In genomic region chr13:36920612-36921185, GRCh38 we compare ENCODE assay signal across 8 cellular contexts. TPM values are rescaled to one million over a fixed set of nuclear protein-coding genes. Genes with fewer than 3 reads are reported as not detected.
A peak's percentile ranks its signal among the peaks of the same experiment; 100 is the strongest.
DNase-seq lines count a peak whose midpoint lies in the region; ATAC-seq and TF ChIP-seq lines count a peak whose summit lies in the region.

No MANE protein-coding gene starts in this region.

- no CpG with 5 or more reads among the region's 11 CpGs for WGBS in trophoblast cell (ENCODE audit: extremely low coverage, insufficient coverage, insufficient read length)

- peak overlapping the region; percentile 89 for H3K14ac ChIP-seq in trophoblast cell (ENCODE audit: low read length)

- peak overlapping the region; percentile 88 for H3K18ac ChIP-seq in trophoblast cell (ENCODE audit: low read length)

- peak overlapping the region; percentile 83 for H4K12ac ChIP-seq in trophoblast cell (ENCODE audit: low read depth, low read length)

- TF ChIP-seq CTCF in CD8-positive, alpha-beta T cell (IDR thresholded peaks at IDR 0.05): no peak
- TF ChIP-seq CTCF in epithelial cell of esophagus (IDR thresholded peaks at IDR 0.05; ENCODE audit: insufficient read depth, low read depth, low read length, missing control alignments): no peak

- H3K27ac Mint-ChIP-seq in CD8-positive, alpha-beta T cell: no peak overlapping the region

- H3K27ac ChIP-seq in CD8-positive, alpha-beta T cell (ENCODE audit: low read depth, low read length): no peak overlapping the region
- peak overlapping the region; percentile 92 for H3K27ac ChIP-seq in trophoblast cell (ENCODE audit: low read depth, low read length)

- H3K27me3 ChIP-seq in CD8-positive, alpha-beta T cell (ENCODE audit: insufficient read depth, low read length): peaks cover 24% of the 10 kb centered on the region
- H3K27me3 ChIP-seq in NT2/D1 (ENCODE audit: insufficient read depth, insufficient read length) (peaks cover 32% of the 10 kb centered on the region), trophoblast cell (ENCODE audit: insufficient read depth, low read length) (no peaks in the 10 kb centered on the region)

- H3K36me3 Mint-ChIP-seq in CD8-positive, alpha-beta T cell: no peaks in the 10 kb centered on the region

- peaks cover 3% of the 10 kb centered on the region for H3K4me1 ChIP-seq in CD8-positive, alpha-beta T cell (ENCODE audit: insufficient read depth, low read length)
- H3K4me1 ChIP-seq in NT2/D1 (ENCODE audit: insufficient read depth, insufficient read length) (no peaks in the 10 kb centered on the region), trophoblast cell (ENCODE audit: control insufficient read depth in 1 of 2, insufficient read depth in 2 of 2, low read length in 2 of 2) (peaks cover 6 to 14% of the 10 kb centered on the region in 2 experiments)

- no peak for ATAC-seq in CD8-positive, alpha-beta T cell
- ATAC-seq in GM21576 (IDR thresholded peaks at IDR 0.05; ENCODE audit: unreplicated experiment) (no peak), HG03520 (IDR thresholded peaks at IDR 0.05; ENCODE audit: unreplicated experiment) (no peak)

- H3K79me1 ChIP-seq in trophoblast cell (ENCODE audit: low read length): peaks cover 26% of the 10 kb centered on the region

- no peak overlapping the region for H3K23ac ChIP-seq in trophoblast cell (ENCODE audit: low read length)

- peak overlapping the region; percentile 87 for H2BK12ac ChIP-seq in trophoblast cell (ENCODE audit: low read length)

- peak overlapping the region; percentile 92 for H4K8ac ChIP-seq in trophoblast cell (ENCODE audit: low read depth, low read length)

- peaks cover 52% of the 10 kb centered on the region for H3K27me3 Mint-ChIP-seq in CD8-positive, alpha-beta T cell (ENCODE audit: low read depth)

- intact Hi-C loops in CD8-positive, alpha-beta T cell (cut with DNase I, micrococcal nuclease): no loop called here

- H3K4me3 ChIP-seq in CD8-positive, alpha-beta T cell (ENCODE audit: low read depth, low read length): no peak overlapping the region
- H3K4me3 ChIP-seq in NT2/D1 (ENCODE audit: insufficient read length, low read depth) (peak overlapping the region; percentile 25), epithelial cell of esophagus (ENCODE audit: low read length) (peak overlapping the region; percentile 14), trophoblast cell (ENCODE audit: low read depth, low read length) (peak overlapping the region; percentile 18)

- H3K9me3 Mint-ChIP-seq in CD8-positive, alpha-beta T cell: no peaks in the 10 kb centered on the region

- peaks cover 5% of the 10 kb centered on the region for H3K79me2 ChIP-seq in trophoblast cell (ENCODE audit: control insufficient read depth, insufficient read depth, low read length, poor library complexity)

- H2AK5ac ChIP-seq in trophoblast cell (ENCODE audit: low read length): peak overlapping the region; percentile 90

- CTCF ChIA-PET in CD8-positive, alpha-beta T cell (lab: Charles Lee): interaction anchor here (0.6 kb wide), 1 partner anchor 26 kb away, joined by 3 read pairs; no protein-coding TSS in a partner anchor

- peak overlapping the region; percentile 68 for H3K4me2 ChIP-seq in trophoblast cell (ENCODE audit: low read length)

- peak overlapping the region; percentile 95 for H2BK5ac ChIP-seq in trophoblast cell (ENCODE audit: low read depth, low read length, poor library complexity)

- DNase-seq in CD8-positive, alpha-beta T cell: no peak
- DNase-seq in NT2/D1 (ENCODE audit: low read depth, low spot score) (no peak), epithelial cell of esophagus (ENCODE audit: low read depth) (no peak), trophoblast cell (no peak), NCI-H510A treated with DMSO at 0.1 percent for 48 hours (lab: John Stamatoyannopoulos, UW) (no peak), NCI-H2196 treated with DMSO at 0.1 percent for 48 hours (lab: John Stamatoyannopoulos, UW; ENCODE audit: unreplicated experiment) (no peak)

- H3K4me1 Mint-ChIP-seq in CD8-positive, alpha-beta T cell (ENCODE audit: low read depth): peaks cover 10% of the 10 kb centered on the region

- POLR2A ChIA-PET in CD8-positive, alpha-beta T cell (lab: Charles Lee): no interaction called here

- H4K91ac ChIP-seq in trophoblast cell (ENCODE audit: low read depth, low read length): peak overlapping the region; percentile 98

- peak overlapping the region; percentile 66 for H3K4me3 Mint-ChIP-seq in CD8-positive, alpha-beta T cell

- H3K9ac ChIP-seq in NT2/D1 (ENCODE audit: insufficient read length, low read depth) (peak overlapping the region; percentile 28), trophoblast cell (ENCODE audit: low read length) (peak overlapping the region; percentile 57)

- H3K4ac ChIP-seq in trophoblast cell (ENCODE audit: low read depth, low read length): peak overlapping the region; percentile 80

- no peaks in the 10 kb centered on the region for H3K36me3 ChIP-seq in CD8-positive, alpha-beta T cell (ENCODE audit: insufficient read depth, low read length)
- H3K36me3 ChIP-seq in NT2/D1 (ENCODE audit: insufficient read depth, insufficient read length, low read length) (no peaks in the 10 kb centered on the region), trophoblast cell (ENCODE audit: control insufficient read depth in 1 of 2, insufficient read depth in 2 of 2, low read length in 2 of 2) (no peaks in the 10 kb centered on the region)

- peak overlapping the region; percentile 96 for H2BK120ac ChIP-seq in trophoblast cell (ENCODE audit: insufficient read depth, low read length, poor library complexity)

- H3K9me3 ChIP-seq in CD8-positive, alpha-beta T cell (ENCODE audit: low read length): no peaks in the 10 kb centered on the region
- H3K9me3 ChIP-seq in NT2/D1 (ENCODE audit: insufficient read depth, low read length) (no peaks in the 10 kb centered on the region), trophoblast cell (ENCODE audit: insufficient read depth, low read depth, low read length) (peaks cover 2% of the 10 kb centered on the region)

- H2AFZ ChIP-seq in trophoblast cell (ENCODE audit: insufficient read depth, low read length, poor library complexity): peak overlapping the region; percentile 63

RNA-seq across cellular contexts. Expression of gene SMAD9, which starts 0.7 kb away (rescaled TPM):
- total RNA-seq in CD8-positive, alpha-beta T cell: not detected
- 13.6 and 14.4 TPM in 2 replicates for polyA plus RNA-seq in trophoblast cell (2013)
